In the genomic region with DNA sequence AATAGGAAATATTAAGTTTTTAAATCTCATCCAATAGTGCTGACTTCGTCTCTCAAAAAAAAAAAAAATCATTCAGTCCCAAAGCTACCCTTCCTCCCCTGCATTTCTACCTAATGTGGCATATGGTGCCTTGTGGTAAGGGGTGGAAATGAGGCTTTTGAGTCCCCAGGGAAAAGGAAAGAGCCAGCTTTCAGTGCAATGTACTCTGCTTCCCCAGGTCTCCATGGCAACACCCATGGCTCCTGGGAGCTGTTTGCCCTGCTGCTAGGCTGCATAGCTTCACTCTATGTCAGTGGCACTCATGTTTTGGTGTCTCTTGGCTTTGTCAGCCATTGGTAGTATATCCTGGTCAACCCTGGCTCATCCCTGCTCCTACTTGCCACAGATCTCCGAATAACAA, we compare ENCODE assay signal across 14 cellular contexts.
A peak's percentile ranks its signal among the peaks of the same experiment; 100 is the strongest.
DNase-seq lines count a peak whose midpoint lies in the region; ATAC-seq and TF ChIP-seq lines count a peak whose summit lies in the region.
"Had no signal": no experiment of that assay in that cellular context is flagged by ENCODE, and none has a peak within 500 bp of the region (broad histone marks: within the 10 kb centered on the region; RNA-seq: fewer than 3 reads in every experiment).

No MANE protein-coding gene starts in this region.

- H3K4me3 ChIP-seq in astrocyte of the spinal cord (ENCODE audit: low read depth, low read length) (no peak overlapping the region), mammary epithelial cell (replicated peaks in 1 of 3; ENCODE audit: insufficient read depth in 1 of 3, low read depth in 2 of 3, low read length in 3 of 3) (no peak overlapping the region), stomach (no peak overlapping the region)

- no peak overlapping the region for H2AFZ ChIP-seq in mammary epithelial cell (ENCODE audit: low read depth, low read length)

- H3K9ac ChIP-seq in mammary epithelial cell (ENCODE audit: insufficient read depth, low read length), result no peak overlapping the region

- dilution Hi-C loops in mammary epithelial cell (cut with HindIII; ENCODE audit: low sequenced_read_pairs), result no loop called here

- 83% methylated on average over 2 of the region's 2 CpGs for WGBS in mammary epithelial cell (ENCODE audit: low coverage, missing lambda C conversion rate)
- WGBS in stomach, 5 donors, result 86 to 94% (median 88%) methylated on average over 2 of the region's 2 CpGs

- peaks cover 10% of the 10 kb centered on the region for H3K9me3 Mint-ChIP-seq in nephron progenitor cell
- H3K9me3 Mint-ChIP-seq: activated naive CD8-positive, alpha-beta T cell treated with anti-CD3 and anti-CD28 coated beads, Interleukin-2, amount 10 ng/mL, durations not matched to agents 7 days and 5 days had no signal

- H3K27me3 ChIP-seq in mammary epithelial cell (ENCODE audit: insufficient read depth, low read length) (no peaks in the 10 kb centered on the region), stomach (no peaks in the 10 kb centered on the region)

- H4K20me1 ChIP-seq in mammary epithelial cell (ENCODE audit: insufficient read depth, low read length), result no peaks in the 10 kb centered on the region

- H3K27ac Mint-ChIP-seq in nephron progenitor cell, result peak overlapping the region; percentile 23
- H3K27ac Mint-ChIP-seq: activated naive CD8-positive, alpha-beta T cell treated with anti-CD3 and anti-CD28 coated beads, Interleukin-2, amount 10 ng/mL, durations not matched to agents 7 days and 5 days had no signal

- H3K4me1 Mint-ChIP-seq in nephron progenitor cell, result peaks cover 22% of the 10 kb centered on the region
- H3K4me1 Mint-ChIP-seq: activated naive CD8-positive, alpha-beta T cell treated with anti-CD3 and anti-CD28 coated beads, Interleukin-2, amount 10 ng/mL, durations not matched to agents 7 days and 5 days had no signal

- H3K79me2 ChIP-seq in mammary epithelial cell (ENCODE audit: insufficient read depth, low read length), result no peaks in the 10 kb centered on the region

- H3K36me3 ChIP-seq in mammary epithelial cell (ENCODE audit: insufficient read depth, low read length) (no peaks in the 10 kb centered on the region), stomach (no peaks in the 10 kb centered on the region)

- TF ChIP-seq CTCF in astrocyte of the spinal cord (IDR thresholded peaks at IDR 0.05; ENCODE audit: low read depth, low read length), result no peak
- TF ChIP-seq CTCF in nephron progenitor cell (IDR thresholded peaks at IDR 0.05), result no peak
- TF ChIP-seq CTCF in mammary epithelial cell (conservative IDR thresholded peaks at IDR 0.05 in 1 of 2, IDR thresholded peaks at IDR 0.05 in 1 of 2; ENCODE audit: extremely low read depth in 1 of 2, insufficient read depth in 1 of 2, low read depth in 1 of 2, low read length in 2 of 2), result no peak
- no peak for TF ChIP-seq CTCF in stomach (IDR thresholded peaks at IDR 0.05)

- in situ Hi-C loops in astrocyte of the spinal cord (cut with HindIII; ENCODE audit: low sequenced_read_pairs), result no loop called here
- in situ Hi-C loops in mammary epithelial cell (cut with MboI; ENCODE audit: low sequenced_read_pairs in 2 of 2), result no loop called here

- TF ChIP-seq EP300 in stomach (IDR thresholded peaks at IDR 0.05), result no peak

- H3K4me1 ChIP-seq in mammary epithelial cell (ENCODE audit: insufficient read depth, low read length) (no peaks in the 10 kb centered on the region), stomach (no peaks in the 10 kb centered on the region)

- no peaks in the 10 kb centered on the region for H3K27me3 Mint-ChIP-seq in nephron progenitor cell (ENCODE audit: low read depth, poor library complexity)
- H3K27me3 Mint-ChIP-seq: activated naive CD8-positive, alpha-beta T cell treated with anti-CD3 and anti-CD28 coated beads, Interleukin-2, amount 10 ng/mL, durations not matched to agents 7 days and 5 days had no signal

- peak overlapping the region; percentile 29 for H3K4me3 Mint-ChIP-seq in nephron progenitor cell
- H3K4me3 Mint-ChIP-seq: activated naive CD8-positive, alpha-beta T cell treated with anti-CD3 and anti-CD28 coated beads, Interleukin-2, amount 10 ng/mL, durations not matched to agents 7 days and 5 days; nephron had no signal

- DNase-seq in H4 (ENCODE audit: low spot score) (peak; percentile 36), NCI-H2107 (lab: John Stamatoyannopoulos, UW) (peak; percentile 59), astrocyte of the spinal cord (ENCODE audit: low read depth, low spot score) (peak; percentile 25), nephron progenitor cell (peak; percentile 60), mammary epithelial cell (no peak), stomach (no peak)
- DNase-seq: activated CD4-positive, alpha-beta T cell treated with anti-CD3 and anti-CD28 coated beads, Interleukin-2, amount 50 U/mL, for 1 hour; activated naive CD8-positive, alpha-beta T cell treated with anti-CD3 and anti-CD28 coated beads, Interleukin-2, amount 10 ng/mL, durations not matched to agents 7 days and 5 days; EL; SHP77; stimulated activated naive CD8-positive, alpha-beta T cell treated with anti-CD3 and anti-CD28 coated beads, Interleukin-15, Interleukin-2, amounts not matched to agents 100 U/mL and 50 U/mL, for 24 hours had no signal

- no TSS peak for BruUV-seq in mammary epithelial cell (replicated peaks; lab: Mats Ljungman, UMichigan)

- no peak overlapping the region for H3K4me2 ChIP-seq in mammary epithelial cell (ENCODE audit: insufficient read depth, low read depth, low read length)

- no peak for ATAC-seq in HG03442 (IDR thresholded peaks at IDR 0.05; ENCODE audit: unreplicated experiment)
- no peak for ATAC-seq in HG02884 (IDR thresholded peaks at IDR 0.05; ENCODE audit: unreplicated experiment)
- ATAC-seq: stimulated activated naive CD8-positive, alpha-beta T cell treated with anti-CD3 and anti-CD28 coated beads, Interleukin-15, Interleukin-2, amounts not matched to agents 100 U/mL and 50 U/mL, for 24 hours had no signal

- H3K36me3 Mint-ChIP-seq in nephron progenitor cell (ENCODE audit: low read depth), result no peaks in the 10 kb centered on the region
- H3K36me3 Mint-ChIP-seq: activated naive CD8-positive, alpha-beta T cell treated with anti-CD3 and anti-CD28 coated beads, Interleukin-2, amount 10 ng/mL, durations not matched to agents 7 days and 5 days had no signal

- H3K9me3 ChIP-seq in mammary epithelial cell (replicated peaks; ENCODE audit: insufficient read depth, low read length) (no peaks in the 10 kb centered on the region), stomach (peaks cover 0 to 4% (median 0%) of the 10 kb centered on the region in 4 donors)

- no peak overlapping the region for H3K27ac ChIP-seq in mammary epithelial cell (ENCODE audit: insufficient read depth, low read depth, low read length)
- H3K27ac ChIP-seq in stomach, result no peak overlapping the region

- intact Hi-C loops in mammary epithelial cell (cut with micrococcal nuclease), result no loop called here
- intact Hi-C loops in stomach (cut with DNase I; ENCODE audit: low total_unique reads), result no loop called here

- CTCF ChIA-PET in mammary epithelial cell (lab: Charles Lee; ENCODE audit: low non-redundant PET), result no interaction called here

- TF ChIP-seq POLR2A in stomach (IDR thresholded peaks at IDR 0.05), result no peak

Comparison
In these comparisons a context has a peak if more than half of its experiments do, and no peak if none do; other contexts are left out.
1. DNase-seq: peak in H4 (single experiment), NCI-H2107 (single experiment), astrocyte of the spinal cord (single experiment) and nephron progenitor cell (single experiment); none in mammary epithelial cell (single experiment) and stomach (single experiment).